In the genomic region with DNA sequence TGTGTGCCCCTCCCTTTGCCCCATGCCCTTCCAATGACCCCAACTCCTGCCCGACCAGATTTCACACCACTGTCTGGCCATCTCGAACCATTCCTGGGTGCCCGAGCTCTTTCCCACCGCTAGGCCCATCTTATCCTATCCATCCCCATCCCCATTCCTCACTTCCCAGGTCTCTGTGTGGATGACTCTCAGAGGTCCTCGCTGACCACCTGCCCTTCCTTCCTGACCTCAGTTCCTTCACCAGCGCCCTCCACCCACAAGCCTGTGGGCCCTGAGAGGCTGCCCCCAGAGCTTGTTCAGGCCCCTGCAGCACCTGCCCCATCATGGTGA, we compare ENCODE assay signal across 22 cellular contexts. TPM values are rescaled to one million over a fixed set of nuclear protein-coding genes. Genes with fewer than 3 reads are reported as not detected.
A peak's percentile ranks its signal among the peaks of the same experiment; 100 is the strongest.
DNase-seq lines count a peak whose midpoint lies in the region; ATAC-seq, FAIRE-seq and TF ChIP-seq lines count a peak whose summit lies in the region.
"Had no signal": no experiment of that assay in that cellular context is flagged by ENCODE, and none has a peak within 500 bp of the region (broad histone marks: within the 10 kb centered on the region; RNA-seq: fewer than 3 reads in every experiment).

No MANE protein-coding gene starts in this region.

- no peak for TF ChIP-seq POLR2A in H1 (IDR thresholded peaks at IDR 0.05; ENCODE audit: control extremely low read depth in 1 of 2, low read depth in 2 of 2, low read length in 2 of 2)

- H3K4me3 Mint-ChIP-seq in neural crest cell: no peak overlapping the region
- H3K4me3 Mint-ChIP-seq: CD4-positive, alpha-beta T cell had no signal

- H3K27me3 ChIP-seq in BLaER1 (peaks cover 37% of the 10 kb centered on the region), H1 (replicated peaks in 1 of 4; ENCODE audit: control insufficient read depth in 3 of 4, extremely low read depth in 1 of 4, insufficient read depth in 3 of 4, low read length in 3 of 4) (0 out of 7 replicates have a peak, but pooled peaks cover 0 to 3% (median 0%) of the 10 kb centered on the region in 4 experiments), PC-9 (ENCODE audit: insufficient read depth, low read depth) (0 out of 2 replicates have a peak, but pooled peaks cover 3% of the 10 kb centered on the region)
- H3K27me3 ChIP-seq: MG63, Peyer's patch had no signal

- TF ChIP-seq EP300 in H1 (IDR thresholded peaks at IDR 0.05; ENCODE audit: borderline replicate concordance in 1 of 2, low read depth in 2 of 2, low read length in 2 of 2): no peak

- intact Hi-C loops in PC-9 (cut with micrococcal nuclease; ENCODE audit: unreplicated experiment): loop anchor here (10.0 kb wide), 1 partner anchor 62 kb away; the partner anchor contains the start of gene EML1

- H3K79me2 ChIP-seq in H1 (ENCODE audit: control insufficient read depth in 1 of 2, insufficient read depth in 2 of 2, low read length in 2 of 2): no peaks in the 10 kb centered on the region
- H3K79me2 ChIP-seq in PC-9 (ENCODE audit: low read depth): no peaks in the 10 kb centered on the region

- H3K4me3 ChIP-seq in BLaER1 (no peak overlapping the region), H1 (ENCODE audit: extremely low read depth in 1 of 4, insufficient read depth in 2 of 4, low read depth in 3 of 4, low read length in 4 of 4) (no peak overlapping the region), PC-9 (no peak overlapping the region)
- H3K4me3 ChIP-seq: MG63, Peyer's patch had no signal

- no peaks in the 10 kb centered on the region for H3K36me3 Mint-ChIP-seq in neural crest cell (ENCODE audit: low read depth)

- no peak overlapping the region for H2BK120ac ChIP-seq in H1 (replicated peaks; ENCODE audit: low read depth, low read length)

- no peak for FAIRE-seq in H1 (lab: Jason Lieb, UNC)

- no peak overlapping the region for H3K4ac ChIP-seq in H1 (replicated peaks; ENCODE audit: insufficient read length, low read depth, low read length)

- H4K5ac ChIP-seq in H1 (ENCODE audit: insufficient read length, low read depth, low read length): no peak overlapping the region

- H2BK20ac ChIP-seq in H1 (ENCODE audit: low read length): no peak overlapping the region

- TF ChIP-seq CTCF in H1 (IDR thresholded peaks at IDR 0.05; ENCODE audit: control extremely low read depth in 1 of 3, insufficient read depth in 1 of 3, low read depth in 1 of 3, low read length in 3 of 3) (no peak), neural crest cell (conservative IDR thresholded peaks at IDR 0.05) (no peak), PC-9 (conservative IDR thresholded peaks at IDR 0.05) (no peak)

- H3K14ac ChIP-seq in H1 (ENCODE audit: insufficient read length): no peak overlapping the region

- CTCF ChIA-PET in H1 (lab: Charles Lee; ENCODE audit: partially characterized antibody): interaction anchor here (0.6 to 18.9 kb wide), 5 partner anchors 14 to 183 kb away, joined by 3 to 237 read pairs (median 7); no protein-coding TSS in a partner anchor
- CTCF ChIA-PET in PC-9 (lab: Charles Lee): no interaction called here

- H4K20me1 ChIP-seq in BLaER1: no peaks in the 10 kb centered on the region
- H4K20me1 ChIP-seq in H1 (replicated peaks in 1 of 2; ENCODE audit: control insufficient read depth in 1 of 2, insufficient read depth in 2 of 2, low read length in 2 of 2): no peaks in the 10 kb centered on the region
- no peaks in the 10 kb centered on the region for H4K20me1 ChIP-seq in PC-9 (ENCODE audit: insufficient read depth)

- H3K27ac ChIP-seq in BLaER1: no peak overlapping the region
- H3K27ac ChIP-seq in H1 (ENCODE audit: low read depth, low read length): no peak overlapping the region
- H3K27ac ChIP-seq in PC-9: no peak overlapping the region
- H3K27ac ChIP-seq: 22Rv1, HL-60, Peyer's patch had no signal

- peaks cover 2% of the 10 kb centered on the region; the same call in 1 of the 2 replicates for H3K23me2 ChIP-seq in H1 (ENCODE audit: low read depth, low read length)

- H3K9ac ChIP-seq in BLaER1 (no peak overlapping the region), H1 (replicated peaks in 1 of 4; ENCODE audit: extremely low read depth in 1 of 4, low read depth in 3 of 4, low read length in 3 of 4) (no peak overlapping the region)

- H3K36me3 ChIP-seq in BLaER1: no peaks in the 10 kb centered on the region
- H3K36me3 ChIP-seq in H1 (ENCODE audit: control insufficient read depth in 2 of 4, insufficient read depth in 4 of 4, low read length in 3 of 4): no peaks in the 10 kb centered on the region; a peak in 1 of 8 replicates
- no peaks in the 10 kb centered on the region for H3K36me3 ChIP-seq in PC-9 (ENCODE audit: low read depth)
- H3K36me3 ChIP-seq: MG63, Peyer's patch had no signal

- POLR2A ChIA-PET in H1 (lab: Charles Lee; ENCODE audit: partially characterized antibody): no interaction called here
- POLR2A ChIA-PET in PC-9 (lab: Charles Lee; ENCODE audit: unreplicated experiment): no interaction called here

- ATAC-seq in activated CD4-positive, CD25-positive, alpha-beta regulatory T cell treated with anti-CD3 and anti-CD28 coated beads, Interleukin-2, amount 50 U/mL, for 24 hours: no peak
- no peak for ATAC-seq in GM18517 (IDR thresholded peaks at IDR 0.05; ENCODE audit: unreplicated experiment)
- ATAC-seq in GM21390 (IDR thresholded peaks at IDR 0.05; ENCODE audit: unreplicated experiment): no peak

- no peak for TF ChIP-seq RAD21 in H1 (IDR thresholded peaks at IDR 0.05 in 1 of 2, conservative IDR thresholded peaks at IDR 0.05 in 1 of 2; ENCODE audit: low read depth in 2 of 2, low read length in 2 of 2)

- H3K23ac ChIP-seq in H1 (ENCODE audit: insufficient read length): no peak overlapping the region

- no TSS peak for BruUV-seq in PC-9 (replicated peaks; lab: Mats Ljungman, UMichigan)

- no peak overlapping the region; the same call in 1 of the 2 replicates for H3K18ac ChIP-seq in H1 (ENCODE audit: extremely low read depth, low read length)

- peaks cover 4% of the 10 kb centered on the region for H3K4me1 Mint-ChIP-seq in neural crest cell

- H3K9me3 ChIP-seq in BLaER1 (no peaks in the 10 kb centered on the region), H1 (ENCODE audit: insufficient read depth in 2 of 2, low read depth in 1 of 2, low read length in 1 of 2) (no peaks in the 10 kb centered on the region), PC-9 (ENCODE audit: insufficient read depth, low read depth) (no peaks in the 10 kb centered on the region)
- H3K9me3 ChIP-seq: Caco-2, MG63, Peyer's patch had no signal

- H3K4me2 ChIP-seq in BLaER1 (peak overlapping the region; percentile 62), H1 (ENCODE audit: insufficient read depth in 1 of 2, low read depth in 2 of 2, low read length in 2 of 2) (no peak overlapping the region), PC-9 (no peak overlapping the region)

- no peak overlapping the region for H2AK5ac ChIP-seq in H1 (ENCODE audit: low read depth, low read length)

- H3K9me3 Mint-ChIP-seq in neural crest cell: no peaks in the 10 kb centered on the region
- H3K9me3 Mint-ChIP-seq: CD4-positive, alpha-beta T cell had no signal

- H2BK15ac ChIP-seq in H1 (ENCODE audit: low read length): no peak overlapping the region

- peak; percentile 23 for DNase-seq in activated CD4-positive, CD25-positive, alpha-beta regulatory T cell treated with anti-CD3 and anti-CD28 coated beads, Interleukin-2, amount 50 U/mL, for 72 hours
- no peak for DNase-seq in H1 (ENCODE audit: low read depth in 1 of 2, low spot score in 2 of 2)
- no peak for DNase-seq in neural crest cell (ENCODE audit: low read depth, low spot score)
- DNase-seq in PC-9: no peak
- DNase-seq: CD4-positive, alpha-beta T cell; GDM1; HCEC 1CT; Kasumi-1; MG63; NCI-H1105 treated with DMSO at 0.1 percent for 48 hours; NCI-H1694; NCI-H2081 treated with DMSO at 0.1 percent for 48 hours; NCI-H446 treated with DMSO at 0.1 percent for 48 hours; SHP77 treated with DMSO at 0.1 percent for 48 hours had no signal

- 91% methylated on average over 6 of the region's 6 CpGs; no CpG with 5 or more reads in 1 of the 2 experiments for WGBS in H1 (ENCODE audit: extremely low coverage in 1 of 2, insufficient coverage in 1 of 2, insufficient read length in 1 of 2, insufficient replicate concordance in 2 of 2, low coverage in 1 of 2, low lambda C conversion rate in 2 of 2, missing lambda C conversion rate in 1 of 2), 2 experiments

- H3K27me3 Mint-ChIP-seq in neural crest cell (ENCODE audit: low read depth): no peaks in the 10 kb centered on the region

- no peak overlapping the region for H4K91ac ChIP-seq in H1 (replicated peaks; ENCODE audit: insufficient read length, low read length)

- H2BK12ac ChIP-seq in H1 (ENCODE audit: low read depth, low read length): 0 out of 2 replicates have a peak overlapping the region, but pooled peaks have one; percentile 68

- H3F3A ChIP-seq in PC-9 (ENCODE audit: insufficient read depth, low read depth): no peaks in the 10 kb centered on the region

- peak overlapping the region; percentile 14; the same call in 1 of the 2 replicates for H4K8ac ChIP-seq in H1 (ENCODE audit: extremely low read depth, insufficient read depth, low read length)

- no peaks in the 10 kb centered on the region for H3K9me2 ChIP-seq in PC-9 (ENCODE audit: insufficient read depth)

- H3K79me1 ChIP-seq in H1 (ENCODE audit: low read depth, low read length): no peaks in the 10 kb centered on the region

- H3K4me1 ChIP-seq in BLaER1: peaks cover 62% of the 10 kb centered on the region
- peaks cover 0 to 6% (median 6%) of the 10 kb centered on the region in 4 experiments; a peak in 5 of 7 replicates for H3K4me1 ChIP-seq in H1 (replicated peaks in 1 of 4; ENCODE audit: control insufficient read depth in 3 of 4, insufficient read depth in 4 of 4, low read length in 3 of 4)
- H3K4me1 ChIP-seq in PC-9 (replicated peaks; ENCODE audit: insufficient read depth): no peaks in the 10 kb centered on the region

- no peak overlapping the region for H2BK5ac ChIP-seq in H1 (ENCODE audit: low read depth, low read length)

- H2AFZ ChIP-seq in H1 (ENCODE audit: low read length) (no peak overlapping the region), PC-9 (no peak overlapping the region)

- peak overlapping the region; percentile 27 for H3K27ac Mint-ChIP-seq in neural crest cell (ENCODE audit: unreplicated experiment)
- H3K27ac Mint-ChIP-seq: CD4-positive, alpha-beta T cell had no signal

- no peak overlapping the region for H3K56ac ChIP-seq in H1 (replicated peaks; ENCODE audit: insufficient read length, low read depth, low read length)

TF ChIP-seq in H1, 55 proteins besides CTCF, POLR2A, EP300 and RAD21 (continues in another document):
- TF ChIP-seq TAF1 (IDR thresholded peaks at IDR 0.05; ENCODE audit: low read depth, low read length) (no peak), POLR2AphosphoS5 (IDR thresholded peaks at IDR 0.05; ENCODE audit: low read depth, low read length) (no peak)

RNA-seq across cellular contexts. Expression of gene CYP46A1, which starts 49.1 kb away (rescaled TPM):
- total RNA-seq in H1 (2021; fragmentation: NEBNext Ultra II Directional; extraction: Animal tissue kit (Norgen Biotek cat#: 25700)): 0.71 and 1.3 TPM in 2 replicates
- 0.41 and 0.89 TPM in 2 replicates for polyA plus RNA-seq in H1 (2011; rRNA removed)
- polyA plus RNA-seq in H1 (2011; cell fraction: cytosol; rRNA removed): 0.88 TPM
- polyA plus RNA-seq in H1 (2011; cell fraction: nucleus; rRNA removed): 4.4 TPM
- 0.60 to 1.6 TPM (median 0.87 TPM) in 4 replicates for polyA plus RNA-seq in H1 (2012, experiment 1 of 2)
- 0.45 TPM for polyA plus RNA-seq in H1 (2012, experiment 2 of 2)
- 0.63 TPM for polyA plus RNA-seq in H1 (2013, experiment 1 of 2)
- polyA plus RNA-seq in H1 (2013, experiment 2 of 2): 0.57 TPM
- 0.63 and 0.91 TPM in 2 replicates for polyA minus RNA-seq in H1 (2011; rRNA and poly(A)+ RNA removed)
- polyA minus RNA-seq in H1 (2011; cell fraction: cytosol; rRNA and poly(A)+ RNA removed): not detected
- polyA minus RNA-seq in H1 (2011; cell fraction: nucleus; rRNA and poly(A)+ RNA removed): 1.9 TPM
- total RNA-seq in neural crest cell (3.0 and 3.6 TPM in 2 replicates), PC-9 (2021) (not detected in 2 replicates)
